Comparison of ENCODE assay signal across 1 cellular context in the genomic region with DNA sequence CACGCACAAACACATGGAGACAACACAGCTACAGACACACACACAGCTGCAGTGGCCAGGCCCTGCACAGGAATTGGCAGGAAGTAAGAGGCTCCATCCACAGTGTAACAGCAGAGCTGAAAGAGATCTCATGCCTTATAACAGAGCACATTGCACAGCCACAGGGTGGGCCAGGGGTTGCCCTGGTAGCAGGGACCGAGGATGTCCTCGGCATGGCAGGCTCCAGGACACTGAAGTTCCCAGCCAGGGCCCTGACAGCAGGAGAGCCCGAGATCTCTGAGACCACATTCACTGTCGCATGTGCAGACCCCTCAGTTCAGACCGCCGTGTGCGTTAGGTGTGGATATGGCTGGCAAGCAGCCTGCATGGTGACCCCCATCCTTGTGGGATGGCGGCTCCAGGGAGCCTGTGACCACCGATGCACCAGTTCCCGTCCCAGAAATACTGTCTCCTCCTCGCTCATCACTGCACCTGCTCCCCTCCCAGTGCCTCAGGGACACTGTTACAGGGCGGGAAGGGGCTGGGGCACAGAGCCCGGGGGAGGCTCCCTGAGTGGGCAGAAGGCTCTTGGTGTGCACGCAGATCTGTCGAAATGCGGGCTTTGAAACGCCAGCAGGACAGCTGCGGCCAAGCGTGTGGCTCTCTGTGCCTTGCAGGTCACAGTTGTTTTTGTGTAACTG.
TF ChIP-seq lines count a peak whose summit lies in the region.

No MANE protein-coding gene starts in this region.

TF ChIP-seq in WTC11, 78 proteins besides CTCF, POLR2A, EP300 and RAD21 (continued from another document):
- TF ChIP-seq JUN (CRISPR knock-in tag; IDR thresholded peaks at IDR 0.05) (no peak), ZNF532 (CRISPR knock-in tag; IDR thresholded peaks at IDR 0.05; ENCODE audit: borderline replicate concordance) (no peak), ATF1 (CRISPR knock-in tag; IDR thresholded peaks at IDR 0.05) (no peak)
- TF ChIP-seq, protein P1, sequence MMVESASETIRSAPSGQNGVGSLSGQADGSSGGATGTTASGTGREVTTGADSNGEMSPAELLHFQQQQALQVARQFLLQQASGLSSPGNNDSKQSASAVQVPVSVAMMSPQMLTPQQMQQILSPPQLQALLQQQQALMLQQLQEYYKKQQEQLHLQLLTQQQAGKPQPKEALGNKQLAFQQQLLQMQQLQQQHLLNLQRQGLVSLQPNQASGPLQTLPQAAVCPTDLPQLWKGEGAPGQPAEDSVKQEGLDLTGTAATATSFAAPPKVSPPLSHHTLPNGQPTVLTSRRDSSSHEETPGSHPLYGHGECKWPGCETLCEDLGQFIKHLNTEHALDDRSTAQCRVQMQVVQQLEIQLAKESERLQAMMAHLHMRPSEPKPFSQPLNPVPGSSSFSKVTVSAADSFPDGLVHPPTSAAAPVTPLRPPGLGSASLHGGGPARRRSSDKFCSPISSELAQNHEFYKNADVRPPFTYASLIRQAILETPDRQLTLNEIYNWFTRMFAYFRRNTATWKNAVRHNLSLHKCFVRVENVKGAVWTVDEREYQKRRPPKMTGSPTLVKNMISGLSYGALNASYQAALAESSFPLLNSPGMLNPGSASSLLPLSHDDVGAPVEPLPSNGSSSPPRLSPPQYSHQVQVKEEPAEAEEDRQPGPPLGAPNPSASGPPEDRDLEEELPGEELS (CRISPR knock-in tag; IDR thresholded peaks at IDR 0.05): no peak
- TF ChIP-seq, protein P2, sequence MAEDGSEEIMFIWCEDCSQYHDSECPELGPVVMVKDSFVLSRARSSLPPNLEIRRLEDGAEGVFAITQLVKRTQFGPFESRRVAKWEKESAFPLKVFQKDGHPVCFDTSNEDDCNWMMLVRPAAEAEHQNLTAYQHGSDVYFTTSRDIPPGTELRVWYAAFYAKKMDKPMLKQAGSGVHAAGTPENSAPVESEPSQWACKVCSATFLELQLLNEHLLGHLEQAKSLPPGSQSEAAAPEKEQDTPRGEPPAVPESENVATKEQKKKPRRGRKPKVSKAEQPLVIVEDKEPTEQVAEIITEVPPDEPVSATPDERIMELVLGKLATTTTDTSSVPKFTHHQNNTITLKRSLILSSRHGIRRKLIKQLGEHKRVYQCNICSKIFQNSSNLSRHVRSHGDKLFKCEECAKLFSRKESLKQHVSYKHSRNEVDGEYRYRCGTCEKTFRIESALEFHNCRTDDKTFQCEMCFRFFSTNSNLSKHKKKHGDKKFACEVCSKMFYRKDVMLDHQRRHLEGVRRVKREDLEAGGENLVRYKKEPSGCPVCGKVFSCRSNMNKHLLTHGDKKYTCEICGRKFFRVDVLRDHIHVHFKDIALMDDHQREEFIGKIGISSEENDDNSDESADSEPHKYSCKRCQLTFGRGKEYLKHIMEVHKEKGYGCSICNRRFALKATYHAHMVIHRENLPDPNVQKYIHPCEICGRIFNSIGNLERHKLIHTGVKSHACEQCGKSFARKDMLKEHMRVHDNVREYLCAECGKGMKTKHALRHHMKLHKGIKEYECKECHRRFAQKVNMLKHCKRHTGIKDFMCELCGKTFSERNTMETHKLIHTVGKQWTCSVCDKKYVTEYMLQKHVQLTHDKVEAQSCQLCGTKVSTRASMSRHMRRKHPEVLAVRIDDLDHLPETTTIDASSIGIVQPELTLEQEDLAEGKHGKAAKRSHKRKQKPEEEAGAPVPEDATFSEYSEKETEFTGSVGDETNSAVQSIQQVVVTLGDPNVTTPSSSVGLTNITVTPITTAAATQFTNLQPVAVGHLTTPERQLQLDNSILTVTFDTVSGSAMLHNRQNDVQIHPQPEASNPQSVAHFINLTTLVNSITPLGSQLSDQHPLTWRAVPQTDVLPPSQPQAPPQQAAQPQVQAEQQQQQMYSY (CRISPR knock-in tag; IDR thresholded peaks at IDR 0.05): no peak
- TF ChIP-seq, protein P3, sequence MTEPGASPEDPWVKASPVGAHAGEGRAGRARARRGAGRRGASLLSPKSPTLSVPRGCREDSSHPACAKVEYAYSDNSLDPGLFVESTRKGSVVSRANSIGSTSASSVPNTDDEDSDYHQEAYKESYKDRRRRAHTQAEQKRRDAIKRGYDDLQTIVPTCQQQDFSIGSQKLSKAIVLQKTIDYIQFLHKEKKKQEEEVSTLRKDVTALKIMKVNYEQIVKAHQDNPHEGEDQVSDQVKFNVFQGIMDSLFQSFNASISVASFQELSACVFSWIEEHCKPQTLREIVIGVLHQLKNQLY (CRISPR knock-in tag; IDR thresholded peaks at IDR 0.05): no peak
